In genomic region chr3:39317571-39318169, GRCh38 we compare ENCODE assay signal across 1 cellular context.
A peak's percentile ranks its signal among the peaks of the same experiment; 100 is the strongest.
TF ChIP-seq lines count a peak whose summit lies in the region.

No MANE protein-coding gene starts in this region.

TF ChIP-seq in HepG2, 621 proteins besides CTCF, POLR2A, EP300 and RAD21 (continued from another document and continues in another):
- TF ChIP-seq, protein P1, sequence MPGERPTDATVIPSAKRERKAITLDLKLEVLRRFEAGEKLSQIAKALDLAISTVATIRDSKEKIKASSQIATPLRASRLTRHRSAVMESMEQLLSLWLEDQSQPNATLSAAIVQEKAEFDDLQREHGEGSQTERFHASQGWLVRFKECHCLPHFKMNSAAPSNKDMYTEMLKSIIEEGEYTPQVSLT (CRISPR knock-in tag; IDR thresholded peaks at IDR 0.05; ENCODE audit: borderline replicate concordance, low read depth) = no peak
- TF ChIP-seq LBX2 (CRISPR knock-in tag; IDR thresholded peaks at IDR 0.05; ENCODE audit: borderline replicate concordance) (no peak), ZNF547 (CRISPR knock-in tag; IDR thresholded peaks at IDR 0.05) (0 out of 2 replicates have a peak, but pooled peaks have one; percentile 18), POLR2G (IDR thresholded peaks at IDR 0.05; ENCODE audit: low read depth, low read length) (no peak), ISX (CRISPR knock-in tag; conservative IDR thresholded peaks at IDR 0.05) (no peak), YY1 (IDR thresholded peaks at IDR 0.05; ENCODE audit: insufficient read depth, insufficient replicate concordance, low read depth, low read length) (peak; percentile 63), ZBTB43 (CRISPR knock-in tag; conservative IDR thresholded peaks at IDR 0.05) (peak; percentile 52; the same call in 1 of the 2 replicates), ZNF503 (CRISPR knock-in tag; IDR thresholded peaks at IDR 0.05) (peak; percentile 88), ZNF788 (CRISPR knock-in tag; IDR thresholded peaks at IDR 0.05; ENCODE audit: borderline replicate concordance) (peak; percentile 55; the same call in 1 of the 2 replicates), HHEX (CRISPR knock-in tag; IDR thresholded peaks at IDR 0.05) (peak; percentile 69; the same call in 1 of the 2 replicates), MATR3 (CRISPR knock-in tag; IDR thresholded peaks at IDR 0.05) (no peak), ZNF839 (CRISPR knock-in tag; IDR thresholded peaks at IDR 0.05; ENCODE audit: borderline replicate concordance) (no peak), CENPT (CRISPR knock-in tag; IDR thresholded peaks at IDR 0.05; ENCODE audit: low read depth) (no peak), ZNF557 (CRISPR knock-in tag; IDR thresholded peaks at IDR 0.05) (no peak), ZNF614 (CRISPR knock-in tag; IDR thresholded peaks at IDR 0.05; ENCODE audit: borderline replicate concordance) (peak; percentile 92), SMC3 (IDR thresholded peaks at IDR 0.05; ENCODE audit: low read length) (peak; percentile 44), MAFF (IDR thresholded peaks at IDR 0.05; ENCODE audit: low read depth, low read length) (peak; percentile 14; the same call in 1 of the 2 replicates), ZFP37 (CRISPR knock-in tag; IDR thresholded peaks at IDR 0.05; ENCODE audit: borderline replicate concordance) (0 out of 2 replicates have a peak, but pooled peaks have one; percentile 31), HOXA3 (CRISPR knock-in tag; IDR thresholded peaks at IDR 0.05) (peak; percentile 84; the same call in 1 of the 2 replicates), SMARCC2 (IDR thresholded peaks at IDR 0.05) (no peak), AKNA (CRISPR knock-in tag; IDR thresholded peaks at IDR 0.05; ENCODE audit: borderline replicate concordance) (no peak), ZNF768 (CRISPR knock-in tag; IDR thresholded peaks at IDR 0.05) (no peak), ZNF775 (CRISPR knock-in tag; IDR thresholded peaks at IDR 0.05; ENCODE audit: borderline replicate concordance) (no peak), AHR (CRISPR knock-in tag; IDR thresholded peaks at IDR 0.05) (no peak), GABPA (IDR thresholded peaks at IDR 0.05; ENCODE audit: low read depth, low read length) (no peak), GABPA (CRISPR knock-in tag; IDR thresholded peaks at IDR 0.05; ENCODE audit: low read depth) (peak; percentile 50; the same call in 1 of the 2 replicates), SATB2 (CRISPR knock-in tag; IDR thresholded peaks at IDR 0.05) (no peak), CBX2 (IDR thresholded peaks at IDR 0.05; ENCODE audit: low read depth, low read length) (no peak), CBX2 (CRISPR knock-in tag; IDR thresholded peaks at IDR 0.05; ENCODE audit: low read depth) (no peak), ZNF703 (CRISPR knock-in tag; IDR thresholded peaks at IDR 0.05; ENCODE audit: borderline replicate concordance) (no peak), ZNF580 (CRISPR knock-in tag; IDR thresholded peaks at IDR 0.05; ENCODE audit: borderline replicate concordance, low read depth) (peak; percentile 70; the same call in 1 of the 2 replicates)
- TF ChIP-seq, protein P2, sequence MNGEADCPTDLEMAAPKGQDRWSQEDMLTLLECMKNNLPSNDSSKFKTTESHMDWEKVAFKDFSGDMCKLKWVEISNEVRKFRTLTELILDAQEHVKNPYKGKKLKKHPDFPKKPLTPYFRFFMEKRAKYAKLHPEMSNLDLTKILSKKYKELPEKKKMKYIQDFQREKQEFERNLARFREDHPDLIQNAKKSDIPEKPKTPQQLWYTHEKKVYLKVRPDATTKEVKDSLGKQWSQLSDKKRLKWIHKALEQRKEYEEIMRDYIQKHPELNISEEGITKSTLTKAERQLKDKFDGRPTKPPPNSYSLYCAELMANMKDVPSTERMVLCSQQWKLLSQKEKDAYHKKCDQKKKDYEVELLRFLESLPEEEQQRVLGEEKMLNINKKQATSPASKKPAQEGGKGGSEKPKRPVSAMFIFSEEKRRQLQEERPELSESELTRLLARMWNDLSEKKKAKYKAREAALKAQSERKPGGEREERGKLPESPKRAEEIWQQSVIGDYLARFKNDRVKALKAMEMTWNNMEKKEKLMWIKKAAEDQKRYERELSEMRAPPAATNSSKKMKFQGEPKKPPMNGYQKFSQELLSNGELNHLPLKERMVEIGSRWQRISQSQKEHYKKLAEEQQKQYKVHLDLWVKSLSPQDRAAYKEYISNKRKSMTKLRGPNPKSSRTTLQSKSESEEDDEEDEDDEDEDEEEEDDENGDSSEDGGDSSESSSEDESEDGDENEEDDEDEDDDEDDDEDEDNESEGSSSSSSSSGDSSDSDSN (CRISPR knock-in tag; IDR thresholded peaks at IDR 0.05) = no peak
- TF ChIP-seq, protein P3, sequence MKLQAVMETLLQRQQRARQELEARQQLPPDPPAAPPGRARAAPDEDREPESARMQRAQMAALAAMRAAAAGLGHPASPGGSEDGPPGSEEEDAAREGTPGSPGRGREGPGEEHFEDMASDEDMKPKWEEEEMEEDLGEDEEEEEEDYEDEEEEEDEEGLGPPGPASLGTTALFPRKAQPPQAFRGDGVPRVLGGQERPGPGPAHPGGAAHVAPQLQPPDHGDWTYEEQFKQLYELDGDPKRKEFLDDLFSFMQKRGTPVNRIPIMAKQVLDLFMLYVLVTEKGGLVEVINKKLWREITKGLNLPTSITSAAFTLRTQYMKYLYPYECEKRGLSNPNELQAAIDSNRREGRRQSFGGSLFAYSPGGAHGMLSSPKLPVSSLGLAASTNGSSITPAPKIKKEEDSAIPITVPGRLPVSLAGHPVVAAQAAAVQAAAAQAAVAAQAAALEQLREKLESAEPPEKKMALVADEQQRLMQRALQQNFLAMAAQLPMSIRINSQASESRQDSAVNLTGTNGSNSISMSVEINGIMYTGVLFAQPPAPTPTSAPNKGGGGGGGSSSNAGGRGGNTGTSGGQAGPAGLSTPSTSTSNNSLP (IDR thresholded peaks at IDR 0.05; ENCODE audit: low read depth, low read length) = peak; percentile 75
- TF ChIP-seq, protein P4, sequence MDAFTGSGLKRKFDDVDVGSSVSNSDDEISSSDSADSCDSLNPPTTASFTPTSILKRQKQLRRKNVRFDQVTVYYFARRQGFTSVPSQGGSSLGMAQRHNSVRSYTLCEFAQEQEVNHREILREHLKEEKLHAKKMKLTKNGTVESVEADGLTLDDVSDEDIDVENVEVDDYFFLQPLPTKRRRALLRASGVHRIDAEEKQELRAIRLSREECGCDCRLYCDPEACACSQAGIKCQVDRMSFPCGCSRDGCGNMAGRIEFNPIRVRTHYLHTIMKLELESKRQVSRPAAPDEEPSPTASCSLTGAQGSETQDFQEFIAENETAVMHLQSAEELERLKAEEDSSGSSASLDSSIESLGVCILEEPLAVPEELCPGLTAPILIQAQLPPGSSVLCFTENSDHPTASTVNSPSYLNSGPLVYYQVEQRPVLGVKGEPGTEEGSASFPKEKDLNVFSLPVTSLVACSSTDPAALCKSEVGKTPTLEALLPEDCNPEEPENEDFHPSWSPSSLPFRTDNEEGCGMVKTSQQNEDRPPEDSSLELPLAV (CRISPR knock-in tag; conservative IDR thresholded peaks at IDR 0.05; ENCODE audit: low read depth) = no peak
- TF ChIP-seq, protein P5, sequence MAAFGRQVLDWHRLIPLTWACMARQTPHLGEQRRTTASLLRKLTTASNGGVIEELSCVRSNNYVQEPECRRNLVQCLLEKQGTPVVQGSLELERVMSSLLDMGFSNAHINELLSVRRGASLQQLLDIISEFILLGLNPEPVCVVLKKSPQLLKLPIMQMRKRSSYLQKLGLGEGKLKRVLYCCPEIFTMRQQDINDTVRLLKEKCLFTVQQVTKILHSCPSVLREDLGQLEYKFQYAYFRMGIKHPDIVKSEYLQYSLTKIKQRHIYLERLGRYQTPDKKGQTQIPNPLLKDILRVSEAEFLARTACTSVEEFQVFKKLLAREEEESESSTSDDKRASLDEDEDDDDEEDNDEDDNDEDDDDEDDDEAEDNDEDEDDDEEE (CRISPR knock-in tag; IDR thresholded peaks at IDR 0.05) = no peak
- TF ChIP-seq, protein P6, sequence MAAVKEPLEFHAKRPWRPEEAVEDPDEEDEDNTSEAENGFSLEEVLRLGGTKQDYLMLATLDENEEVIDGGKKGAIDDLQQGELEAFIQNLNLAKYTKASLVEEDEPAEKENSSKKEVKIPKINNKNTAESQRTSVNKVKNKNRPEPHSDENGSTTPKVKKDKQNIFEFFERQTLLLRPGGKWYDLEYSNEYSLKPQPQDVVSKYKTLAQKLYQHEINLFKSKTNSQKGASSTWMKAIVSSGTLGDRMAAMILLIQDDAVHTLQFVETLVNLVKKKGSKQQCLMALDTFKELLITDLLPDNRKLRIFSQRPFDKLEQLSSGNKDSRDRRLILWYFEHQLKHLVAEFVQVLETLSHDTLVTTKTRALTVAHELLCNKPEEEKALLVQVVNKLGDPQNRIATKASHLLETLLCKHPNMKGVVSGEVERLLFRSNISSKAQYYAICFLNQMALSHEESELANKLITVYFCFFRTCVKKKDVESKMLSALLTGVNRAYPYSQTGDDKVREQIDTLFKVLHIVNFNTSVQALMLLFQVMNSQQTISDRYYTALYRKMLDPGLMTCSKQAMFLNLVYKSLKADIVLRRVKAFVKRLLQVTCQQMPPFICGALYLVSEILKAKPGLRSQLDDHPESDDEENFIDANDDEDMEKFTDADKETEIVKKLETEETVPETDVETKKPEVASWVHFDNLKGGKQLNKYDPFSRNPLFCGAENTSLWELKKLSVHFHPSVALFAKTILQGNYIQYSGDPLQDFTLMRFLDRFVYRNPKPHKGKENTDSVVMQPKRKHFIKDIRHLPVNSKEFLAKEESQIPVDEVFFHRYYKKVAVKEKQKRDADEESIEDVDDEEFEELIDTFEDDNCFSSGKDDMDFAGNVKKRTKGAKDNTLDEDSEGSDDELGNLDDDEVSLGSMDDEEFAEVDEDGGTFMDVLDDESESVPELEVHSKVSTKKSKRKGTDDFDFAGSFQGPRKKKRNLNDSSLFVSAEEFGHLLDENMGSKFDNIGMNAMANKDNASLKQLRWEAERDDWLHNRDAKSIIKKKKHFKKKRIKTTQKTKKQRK (IDR thresholded peaks at IDR 0.05; ENCODE audit: low read length) = no peak
- TF ChIP-seq, protein P7, sequence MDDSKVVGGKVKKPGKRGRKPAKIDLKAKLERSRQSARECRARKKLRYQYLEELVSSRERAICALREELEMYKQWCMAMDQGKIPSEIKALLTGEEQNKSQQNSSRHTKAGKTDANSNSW (CRISPR knock-in tag; IDR thresholded peaks at IDR 0.05; ENCODE audit: borderline replicate concordance) = no peak
